16 cellular contexts compared by ENCODE assay signal in the genomic region with DNA sequence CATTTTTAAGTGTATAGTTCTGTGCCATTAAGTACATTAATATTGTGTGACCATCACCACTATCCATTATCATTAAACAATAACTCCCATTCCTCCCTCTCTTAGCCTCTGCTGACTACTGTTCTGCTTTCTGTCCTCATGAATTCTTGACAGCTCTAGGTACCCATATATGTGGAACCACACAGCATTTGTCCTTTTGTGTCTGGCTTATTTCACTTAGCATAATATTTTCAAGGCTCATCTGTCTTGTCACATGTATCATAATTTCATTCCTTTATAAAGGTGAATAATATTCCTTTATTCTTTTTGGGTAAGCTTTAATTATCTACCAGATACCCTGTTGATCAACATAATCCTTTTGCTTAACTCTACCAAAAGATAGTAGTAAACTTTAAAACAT.
"Had no signal": no experiment of that assay in that cellular context is flagged by ENCODE, and none has a peak within 500 bp of the region (broad histone marks: within the 10 kb centered on the region; RNA-seq: fewer than 3 reads in every experiment).

No MANE protein-coding gene starts in this region.

- H3K27ac Mint-ChIP-seq: activated CD8-positive, alpha-beta memory T cell treated with anti-CD3 and anti-CD28 coated beads, Interleukin-2, amount 10 ng/mL, durations not matched to agents 7 days and 5 days; activated naive CD4-positive, alpha-beta T cell treated with anti-CD3 and anti-CD28 coated beads, Interleukin-2, amount 50 U/mL, for 72 hours; T-helper 17 cell had no signal

- H3K27ac ChIP-seq: left ventricle myocardium inferior, VCaP had no signal

- H3K4me3 Mint-ChIP-seq: activated CD8-positive, alpha-beta memory T cell treated with anti-CD3 and anti-CD28 coated beads, Interleukin-2, amount 10 ng/mL, durations not matched to agents 7 days and 5 days; neural crest cell; T-helper 17 cell had no signal

- H3K27me3 Mint-ChIP-seq: activated CD8-positive, alpha-beta memory T cell treated with anti-CD3 and anti-CD28 coated beads, Interleukin-2, amount 10 ng/mL, durations not matched to agents 7 days and 5 days; T-helper 17 cell had no signal

- H3K27me3 ChIP-seq: tibial nerve had no signal

- H3K4me3 ChIP-seq: left ventricle myocardium inferior, tibial nerve had no signal

- H3K9me3 ChIP-seq: left ventricle myocardium inferior, tibial nerve had no signal

- H3K36me3 ChIP-seq: left ventricle myocardium inferior had no signal

- ATAC-seq: activated CD8-positive, alpha-beta memory T cell treated with anti-CD3 and anti-CD28 coated beads, Interleukin-2, amount 10 ng/mL, durations not matched to agents 7 days and 5 days; activated naive CD4-positive, alpha-beta T cell treated with anti-CD3 and anti-CD28 coated beads, Interleukin-2, amount 50 U/mL, for 72 hours; T-helper 17 cell had no signal

- DNase-seq: activated CD4-positive, alpha-beta T cell treated with anti-CD3 and anti-CD28 coated beads, Interleukin-2, amount 50 U/mL, for 4 hours; activated CD8-positive, alpha-beta memory T cell treated with anti-CD3 and anti-CD28 coated beads, Interleukin-2, amount 10 ng/mL, durations not matched to agents 7 days and 5 days; activated effector memory CD4-positive, alpha-beta T cell treated with anti-CD3 and anti-CD28 coated beads, Interleukin-2, amount 50 U/mL, for 16 hours; amniotic stem cell; caudate nucleus; foreskin melanocyte; head of caudate nucleus; left ventricle myocardium inferior; mammary epithelial cell; retina; stimulated activated naive CD4-positive, alpha-beta T cell; T-helper 17 cell had no signal

- H3K9me3 Mint-ChIP-seq: activated naive CD4-positive, alpha-beta T cell treated with anti-CD3 and anti-CD28 coated beads, Interleukin-2, amount 50 U/mL, for 72 hours; neural crest cell had no signal
